ENCODE assay signal across 8 cellular contexts in genomic region chr1:41811978-41812852, GRCh38.
A peak's percentile ranks its signal among the peaks of the same experiment; 100 is the strongest.
DNase-seq lines count a peak whose midpoint lies in the region; ATAC-seq, FAIRE-seq and TF ChIP-seq lines count a peak whose summit lies in the region.

No MANE protein-coding gene starts in this region.

- no peaks in the 10 kb centered on the region for H3K27me3 ChIP-seq in CD4-positive, alpha-beta memory T cell (ENCODE audit: insufficient read depth, low read length)

- H3K4me3 ChIP-seq in CD4-positive, alpha-beta memory T cell (ENCODE audit: low read length in 2 of 2), result no peak overlapping the region
- no peak overlapping the region for H3K4me3 ChIP-seq in epithelial cell of esophagus (ENCODE audit: low read length)

- peak overlapping the region in 6 of 8 donors; percentile 12 to 51 (median 39) for H3K4me3 Mint-ChIP-seq in CD4-positive, alpha-beta memory T cell
- no peak overlapping the region for H3K4me3 Mint-ChIP-seq in activated CD4-positive, alpha-beta memory T cell treated with anti-CD3 and anti-CD28 coated beads for 36 hours

- peak overlapping the region in 4 of 7 donors; percentile 5 to 53 (median 31) for H3K27ac Mint-ChIP-seq in CD4-positive, alpha-beta memory T cell
- no peak overlapping the region for H3K27ac Mint-ChIP-seq in activated CD4-positive, alpha-beta memory T cell treated with anti-CD3 and anti-CD28 coated beads for 36 hours

- CTCF ChIA-PET in CD4-positive, alpha-beta memory T cell (lab: Charles Lee; ENCODE audit: partially characterized antibody), result interaction anchor here (0.7 to 2.2 kb wide), 17 partner anchors 15 to 361 kb away, joined by 3 to 21 read pairs (median 4); no protein-coding TSS in a partner anchor
- CTCF ChIA-PET in activated CD4-positive, alpha-beta memory T cell treated with anti-CD3 and anti-CD28 coated beads for 36 hours (lab: Charles Lee), result interaction anchor here (0.5 to 5.9 kb wide), 49 partner anchors 9 to 364 kb away, joined by 3 to 42 read pairs (median 4); partner anchors contain the start of gene HIVEP3

- no peaks in the 10 kb centered on the region for H3K36me3 ChIP-seq in CD4-positive, alpha-beta memory T cell (ENCODE audit: insufficient read depth, low read length)

- intact Hi-C loops in CD4-positive, alpha-beta memory T cell (cut with micrococcal nuclease), result loop anchor here (2.0 to 5.0 kb wide), 3 partner anchors 61 to 140 kb away; no protein-coding TSS in a partner anchor
- intact Hi-C loops in activated CD4-positive, alpha-beta memory T cell treated with anti-CD3 and anti-CD28 coated beads for 36 hours (cut with micrococcal nuclease), result loop anchor here (1.0 to 5.0 kb wide), 2 partner anchors 225 to 238 kb away; no protein-coding TSS in a partner anchor

- peaks cover 26 to 51% (median 29%) of the 10 kb centered on the region in 4 donors for H3K4me1 Mint-ChIP-seq in CD4-positive, alpha-beta memory T cell
- H3K4me1 Mint-ChIP-seq in activated CD4-positive, alpha-beta memory T cell treated with anti-CD3 and anti-CD28 coated beads for 36 hours (ENCODE audit: low read depth), result peaks cover 46% of the 10 kb centered on the region

- no peak overlapping the region for H3K27ac ChIP-seq in CD4-positive, alpha-beta memory T cell (ENCODE audit: low read depth, low read length)

- H3K27me3 Mint-ChIP-seq in CD4-positive, alpha-beta memory T cell, result no peaks in the 10 kb centered on the region
- no peaks in the 10 kb centered on the region for H3K27me3 Mint-ChIP-seq in activated CD4-positive, alpha-beta memory T cell treated with anti-CD3 and anti-CD28 coated beads for 36 hours

- H3K9me3 ChIP-seq in CD4-positive, alpha-beta memory T cell (ENCODE audit: control insufficient read depth in 1 of 2, low read length in 2 of 2), result no peaks in the 10 kb centered on the region

- no peaks in the 10 kb centered on the region for H3K36me3 Mint-ChIP-seq in CD4-positive, alpha-beta memory T cell
- H3K36me3 Mint-ChIP-seq in activated CD4-positive, alpha-beta memory T cell treated with anti-CD3 and anti-CD28 coated beads for 36 hours, result no peaks in the 10 kb centered on the region

- no peak for ATAC-seq in HG03135 (IDR thresholded peaks at IDR 0.05; ENCODE audit: unreplicated experiment)

- H3K4me1 ChIP-seq in CD4-positive, alpha-beta memory T cell (ENCODE audit: insufficient read depth, low read length), result peaks cover 24% of the 10 kb centered on the region

- peak; percentile 49 to 64 (median 60) for DNase-seq in CD4-positive, alpha-beta memory T cell
- DNase-seq in HPDE6-E6E7 (ENCODE audit: extremely low spot score) (peak; percentile 67), NCI-H526 treated with DMSO at 0.1 percent for 48 hours (lab: John Stamatoyannopoulos, UW) (peak; percentile 83), epithelial cell of esophagus (ENCODE audit: low read depth) (peak; percentile 81), mucosa of gallbladder (ENCODE audit: low spot score) (peak; percentile 40), urothelium cell line (ENCODE audit: low spot score) (peak; percentile 68)
- DNase-seq in activated CD4-positive, alpha-beta memory T cell treated with anti-CD3 and anti-CD28 coated beads for 36 hours, result peak; percentile 80

- H3K9me3 Mint-ChIP-seq in CD4-positive, alpha-beta memory T cell, result no peaks in the 10 kb centered on the region
- no peaks in the 10 kb centered on the region for H3K9me3 Mint-ChIP-seq in activated CD4-positive, alpha-beta memory T cell treated with anti-CD3 and anti-CD28 coated beads for 36 hours

- POLR2A ChIA-PET in CD4-positive, alpha-beta memory T cell (lab: Charles Lee; ENCODE audit: partially characterized antibody), result interaction anchor here (0.6 to 1.7 kb wide), 6 partner anchors 10 to 184 kb away, joined by 3 to 6 read pairs (median 4); no protein-coding TSS in a partner anchor
- POLR2A ChIA-PET in activated CD4-positive, alpha-beta memory T cell treated with anti-CD3 and anti-CD28 coated beads for 36 hours (lab: Charles Lee), result no interaction called here

- TF ChIP-seq CTCF in epithelial cell of esophagus (IDR thresholded peaks at IDR 0.05; ENCODE audit: insufficient read depth, low read depth, low read length, missing control alignments), result peak; percentile 88

- no peak for FAIRE-seq in urothelium cell line (lab: Jason Lieb, UNC)
